ENCODE assay signal across 32 cellular contexts in the genomic region with DNA sequence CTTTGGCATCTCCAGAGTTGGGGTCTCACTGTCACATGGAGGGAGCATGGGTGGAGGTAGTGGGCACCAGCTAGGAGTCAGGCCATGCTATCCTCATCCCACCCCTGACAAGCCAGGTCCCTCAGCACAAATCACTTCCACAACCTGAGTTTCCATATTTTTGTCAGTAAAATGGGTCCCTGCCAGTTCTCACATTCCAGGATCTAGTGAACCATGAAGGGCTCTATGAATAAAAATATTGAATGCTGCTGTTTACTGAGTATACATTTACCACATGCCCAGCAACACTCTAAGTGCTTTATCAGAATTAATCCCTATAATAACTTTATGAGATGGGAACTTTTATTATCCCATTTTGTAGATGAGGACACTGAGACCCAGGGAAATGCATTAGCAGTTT. TPM values are rescaled to one million over a fixed set of nuclear protein-coding genes. Genes with fewer than 3 reads are reported as not detected.
DNase-seq lines count a peak whose midpoint lies in the region; ATAC-seq, FAIRE-seq and TF ChIP-seq lines count a peak whose summit lies in the region.
"Had no signal": no experiment of that assay in that cellular context is flagged by ENCODE, and none has a peak within 500 bp of the region (broad histone marks: within the 10 kb centered on the region; RNA-seq: fewer than 3 reads in every experiment).

No MANE protein-coding gene starts in this region.

- H2BK120ac ChIP-seq in neuronal stem cell (ENCODE audit: low read depth, low read length) = no peak overlapping the region

- H3K23ac ChIP-seq in neuronal stem cell (ENCODE audit: low read depth, low read length, poor library complexity) = no peak overlapping the region

- no peak overlapping the region for H2BK5ac ChIP-seq in neuronal stem cell (ENCODE audit: low read length)

- no peak overlapping the region for H3K4me2 ChIP-seq in neuronal stem cell (ENCODE audit: insufficient read depth, low read length, poor library complexity, severe bottlenecking)
- H3K4me2 ChIP-seq: BLaER1 had no signal

- no peaks in the 10 kb centered on the region for H3K9me3 Mint-ChIP-seq in activated CD4-positive, alpha-beta memory T cell treated with anti-CD3 and anti-CD28 coated beads, Interleukin-2, amount 10 ng/mL, durations not matched to agents 7 days and 5 days
- H3K9me3 Mint-ChIP-seq: CD4-positive, alpha-beta memory T cell; CD4-positive, CD25-positive, alpha-beta regulatory T cell; CD8-positive, alpha-beta memory T cell had no signal

- H4K91ac ChIP-seq in neuronal stem cell (ENCODE audit: low read depth, low read length, poor library complexity) = no peak overlapping the region

- CTCF ChIA-PET in activated CD4-positive, alpha-beta memory T cell treated with anti-CD3 and anti-CD28 coated beads, Interleukin-2, amount 10 ng/mL, durations not matched to agents 7 days and 5 days (lab: Charles Lee) = no interaction called here

- no peak for ATAC-seq in HG03135 (IDR thresholded peaks at IDR 0.05; ENCODE audit: unreplicated experiment)
- ATAC-seq: GM12878 had no signal

- H3K36me3 ChIP-seq in bronchial epithelial cell (ENCODE audit: control insufficient read depth, insufficient read depth, low read length) = no peaks in the 10 kb centered on the region
- no peaks in the 10 kb centered on the region for H3K36me3 ChIP-seq in neuronal stem cell (replicated peaks in 1 of 2; ENCODE audit: control insufficient read depth in 2 of 2, insufficient read depth in 2 of 2, low read length in 2 of 2)
- H3K36me3 ChIP-seq: BE2C, BLaER1 had no signal

- DNase-seq in bronchial epithelial cell (ENCODE audit: low read depth) = no peak
- DNase-seq in neuronal stem cell (ENCODE audit: low spot score) = no peak
- no peak for DNase-seq in NCI-H2227 treated with DMSO at 0.1 percent for 48 hours (lab: John Stamatoyannopoulos, UW)
- DNase-seq in NCI-H1105 treated with DMSO at 0.1 percent for 48 hours (lab: John Stamatoyannopoulos, UW) = no peak
- DNase-seq in activated CD4-positive, alpha-beta memory T cell treated with anti-CD3 and anti-CD28 coated beads, Interleukin-2, amount 10 ng/mL, durations not matched to agents 7 days and 5 days = no peak
- DNase-seq: 8988T; ACHN; BE2C; C1 segment of cervical spinal cord; CD4-positive, alpha-beta memory T cell; CD4-positive, CD25-positive, alpha-beta regulatory T cell; CD8-positive, alpha-beta memory T cell; COR-L47; DMS 273 treated with DMSO at 0.1 percent for 48 hours; DMS153; DMS53; DMS79; DND-41; EL; GDM1 had no signal

- no peak overlapping the region for H3K18ac ChIP-seq in neuronal stem cell (ENCODE audit: low read length)

- TF ChIP-seq CTCF in VCaP (conservative IDR thresholded peaks at IDR 0.05) = no peak
- TF ChIP-seq CTCF in bronchial epithelial cell (IDR thresholded peaks at IDR 0.05; ENCODE audit: insufficient read depth, low read length, severe bottlenecking) = no peak

- H3K36me3 Mint-ChIP-seq in activated CD4-positive, alpha-beta memory T cell treated with anti-CD3 and anti-CD28 coated beads, Interleukin-2, amount 10 ng/mL, durations not matched to agents 7 days and 5 days (ENCODE audit: low read depth) = no peaks in the 10 kb centered on the region
- H3K36me3 Mint-ChIP-seq: CD14-positive monocyte; CD4-positive, alpha-beta memory T cell; CD4-positive, CD25-positive, alpha-beta regulatory T cell; CD8-positive, alpha-beta memory T cell had no signal

- POLR2A ChIA-PET in activated CD4-positive, alpha-beta memory T cell treated with anti-CD3 and anti-CD28 coated beads, Interleukin-2, amount 10 ng/mL, durations not matched to agents 7 days and 5 days (lab: Charles Lee) = no interaction called here

- peaks cover 19% of the 10 kb centered on the region for H3K27me3 ChIP-seq in bronchial epithelial cell (ENCODE audit: control insufficient read depth, insufficient read depth, low read length)
- H3K27me3 ChIP-seq in neuronal stem cell (ENCODE audit: control insufficient read depth in 3 of 3, insufficient read depth in 3 of 3, low read depth in 1 of 3, low read length in 3 of 3) = peaks cover 0 to 14% (median 0%) of the 10 kb centered on the region in 3 experiments
- H3K27me3 ChIP-seq: BE2C, BLaER1 had no signal

- TF ChIP-seq EP300 in Ishikawa (IDR thresholded peaks at IDR 0.05; ENCODE audit: borderline replicate concordance) = no peak; the same call in 1 of the 2 replicates

- H3K4me3 Mint-ChIP-seq in activated CD4-positive, alpha-beta memory T cell treated with anti-CD3 and anti-CD28 coated beads, Interleukin-2, amount 10 ng/mL, durations not matched to agents 7 days and 5 days = no peak overlapping the region
- H3K4me3 Mint-ChIP-seq: CD14-positive monocyte; CD4-positive, alpha-beta memory T cell; CD4-positive, CD25-positive, alpha-beta regulatory T cell; CD8-positive, alpha-beta memory T cell had no signal

- H4K8ac ChIP-seq in neuronal stem cell (ENCODE audit: low read depth, low read length) = no peak overlapping the region

- H2AK5ac ChIP-seq in neuronal stem cell (ENCODE audit: low read depth, low read length) = peak overlapping the region; percentile 89

- H3K4me1 ChIP-seq in neuronal stem cell (ENCODE audit: control insufficient read depth in 2 of 2, insufficient read depth in 1 of 2, low read depth in 1 of 2, low read length in 2 of 2) = peaks cover 6 to 41% of the 10 kb centered on the region in 2 donors
- H3K4me1 ChIP-seq: BE2C had no signal

- H3K79me1 ChIP-seq in neuronal stem cell (ENCODE audit: low read depth, low read length) = no peaks in the 10 kb centered on the region

- no peak overlapping the region for H3K4me3 ChIP-seq in bronchial epithelial cell (ENCODE audit: low read depth, low read length)
- H3K4me3 ChIP-seq in neuronal stem cell (ENCODE audit: low read length in 2 of 2) = no peak overlapping the region
- H3K4me3 ChIP-seq: BLaER1, GM12878 had no signal

- H3K27me3 Mint-ChIP-seq in activated CD4-positive, alpha-beta memory T cell treated with anti-CD3 and anti-CD28 coated beads, Interleukin-2, amount 10 ng/mL, durations not matched to agents 7 days and 5 days = peaks cover 3% of the 10 kb centered on the region

- peak; percentile 32 for FAIRE-seq in bronchial epithelial cell (lab: Jason Lieb, UNC)
- FAIRE-seq: A204.1, GM12878, GM12892, GM18507 had no signal

- no peak overlapping the region for H2AFZ ChIP-seq in neuronal stem cell (ENCODE audit: low read length)

- H3K27ac ChIP-seq in VCaP = peak overlapping the region; percentile 86
- no peak overlapping the region for H3K27ac ChIP-seq in neuronal stem cell (replicated peaks; ENCODE audit: low read length)
- H3K27ac ChIP-seq: BLaER1 had no signal

- H2BK12ac ChIP-seq in neuronal stem cell (ENCODE audit: low read length) = peak overlapping the region; percentile 4

- no peak overlapping the region for H3K9ac ChIP-seq in neuronal stem cell (ENCODE audit: low read depth, low read length, poor library complexity)
- H3K9ac ChIP-seq: BLaER1 had no signal

- peak overlapping the region; percentile 40 for H2BK15ac ChIP-seq in neuronal stem cell (ENCODE audit: low read length)

- H3K14ac ChIP-seq in neuronal stem cell (ENCODE audit: low read length) = no peak overlapping the region

- no peak for TF ChIP-seq RAD21 in Ishikawa (IDR thresholded peaks at IDR 0.05; ENCODE audit: low read depth)

- no peaks in the 10 kb centered on the region for H3K9me3 ChIP-seq in neuronal stem cell (replicated peaks in 1 of 2; ENCODE audit: control insufficient read depth in 2 of 2, insufficient read depth in 1 of 2, low read depth in 1 of 2, low read length in 2 of 2)
- H3K9me3 ChIP-seq: BE2C, BLaER1 had no signal

- H3K4me1 Mint-ChIP-seq in activated CD4-positive, alpha-beta memory T cell treated with anti-CD3 and anti-CD28 coated beads, Interleukin-2, amount 10 ng/mL, durations not matched to agents 7 days and 5 days = no peaks in the 10 kb centered on the region
- H3K4me1 Mint-ChIP-seq: CD8-positive, alpha-beta memory T cell had no signal

- no peak overlapping the region for H3K27ac Mint-ChIP-seq in activated CD4-positive, alpha-beta memory T cell treated with anti-CD3 and anti-CD28 coated beads, Interleukin-2, amount 10 ng/mL, durations not matched to agents 7 days and 5 days
- H3K27ac Mint-ChIP-seq: CD8-positive, alpha-beta memory T cell had no signal

- no peak overlapping the region for H3K4ac ChIP-seq in neuronal stem cell (ENCODE audit: low read length)

TF ChIP-seq in Ishikawa, 13 proteins besides CTCF, POLR2A, EP300 and RAD21:
- TF ChIP-seq TEAD4 (IDR thresholded peaks at IDR 0.05) = peak; percentile 81
- no peak for TF ChIP-seq USF1 (IDR thresholded peaks at IDR 0.05)
- peak; percentile 57 for TF ChIP-seq NFIC (IDR thresholded peaks at IDR 0.05)

RNA-seq across cellular contexts. Expression of gene SEZ6, which starts 16.8 kb away (rescaled TPM):
- total RNA-seq in bronchial epithelial cell = not detected in 2 replicates
- 0.04 TPM for polyA plus RNA-seq in neuronal stem cell (2013, experiment 1 of 2)
- 0.04 TPM for polyA plus RNA-seq in neuronal stem cell (2013, experiment 2 of 2)
- total RNA-seq in activated CD4-positive, alpha-beta memory T cell treated with anti-CD3 and anti-CD28 coated beads, Interleukin-2, amount 10 ng/mL, durations not matched to agents 7 days and 5 days = not detected
- total RNA-seq: CD4-positive, alpha-beta memory T cell; CD8-positive, alpha-beta memory T cell; Daoy; G401; GM12878 had no signal
- polyA plus RNA-seq: AG04450 had no signal

RNA-seq across cellular contexts. Expression of gene PHF12, which starts 37.7 kb away (rescaled TPM):
- total RNA-seq in bronchial epithelial cell = 5.4 and 7.1 TPM in 2 replicates
- polyA plus RNA-seq in neuronal stem cell (2013, experiment 1 of 2) = 24.9 TPM
- polyA plus RNA-seq in neuronal stem cell (2013, experiment 2 of 2) = 24.3 TPM
- 10 to 100 TPM; 75.6 to 78.8 TPM for total RNA-seq in activated CD4-positive, alpha-beta memory T cell treated with anti-CD3 and anti-CD28 coated beads, Interleukin-2, amount 10 ng/mL, durations not matched to agents 7 days and 5 days

RNA-seq across cellular contexts. Expression of gene PIPOX, which starts 53.9 kb away (rescaled TPM):
- 0.26 and 1.4 TPM in 2 replicates for total RNA-seq in bronchial epithelial cell
- polyA plus RNA-seq in neuronal stem cell (2013, experiment 1 of 2) = 2.7 TPM
- polyA plus RNA-seq in neuronal stem cell (2013, experiment 2 of 2) = 2.9 TPM
- total RNA-seq in activated CD4-positive, alpha-beta memory T cell treated with anti-CD3 and anti-CD28 coated beads, Interleukin-2, amount 10 ng/mL, durations not matched to agents 7 days and 5 days = 1 to 10 TPM; 1.4 to 2.0 TPM
- total RNA-seq: G401 had no signal
